1 cellular context compared by ENCODE assay signal in genomic region chr17:73261952-73262675, GRCh38.
A peak's percentile ranks its signal among the peaks of the same experiment; 100 is the strongest.
TF ChIP-seq lines count a peak whose summit lies in the region.

No MANE protein-coding gene starts in this region.

TF ChIP-seq in HepG2, 621 proteins besides CTCF, POLR2A, EP300 and RAD21 (continued from another document and continues in another):
- TF ChIP-seq SMARCC2 (IDR thresholded peaks at IDR 0.05) (no peak), MAFG (CRISPR knock-in tag; IDR thresholded peaks at IDR 0.05) (no peak), ZFP36L1 (CRISPR knock-in tag; IDR thresholded peaks at IDR 0.05) (peak; percentile 80), ZNF629 (CRISPR knock-in tag; conservative IDR thresholded peaks at IDR 0.05) (peak; percentile 48), THRA (CRISPR knock-in tag; IDR thresholded peaks at IDR 0.05; ENCODE audit: borderline replicate concordance) (peak; percentile 60), ELK4 (CRISPR knock-in tag; IDR thresholded peaks at IDR 0.05; ENCODE audit: borderline replicate concordance) (no peak), ZNF652 (CRISPR knock-in tag; IDR thresholded peaks at IDR 0.05; ENCODE audit: borderline replicate concordance, low read depth) (no peak), SP140L (CRISPR knock-in tag; IDR thresholded peaks at IDR 0.05; ENCODE audit: borderline replicate concordance) (no peak), FOXP1 (IDR thresholded peaks at IDR 0.05) (no peak), FOXP1 (CRISPR knock-in tag; IDR thresholded peaks at IDR 0.05) (peak; percentile 63; the same call in 1 of the 2 replicates), LCORL (IDR thresholded peaks at IDR 0.05) (0 out of 2 replicates have a peak, but pooled peaks have one; percentile 4), LCORL (CRISPR knock-in tag; IDR thresholded peaks at IDR 0.05) (peak; percentile 95), KAT8 (CRISPR knock-in tag; IDR thresholded peaks at IDR 0.05) (peak; percentile 79), TERF1 (CRISPR knock-in tag; IDR thresholded peaks at IDR 0.05) (no peak), MEIS1 (CRISPR knock-in tag; IDR thresholded peaks at IDR 0.05; ENCODE audit: borderline replicate concordance) (peak; percentile 16; the same call in 1 of the 2 replicates), EZH2 (conservative IDR thresholded peaks at IDR 0.05; ENCODE audit: low read depth, low read length) (no peak), ADNP (CRISPR knock-in tag; IDR thresholded peaks at IDR 0.05) (peak; percentile 9), ZNF784 (CRISPR knock-in tag; IDR thresholded peaks at IDR 0.05; ENCODE audit: borderline replicate concordance) (0 out of 2 replicates have a peak, but pooled peaks have one; percentile 51), RNF2 (conservative IDR thresholded peaks at IDR 0.05; ENCODE audit: low read depth) (peak; percentile 81), XRCC5 (optimal IDR thresholded peaks at IDR 0.05; ENCODE audit: low read length) (peak; percentile 16), ZNF75D (CRISPR knock-in tag; IDR thresholded peaks at IDR 0.05; ENCODE audit: borderline replicate concordance) (no peak), ZNF44 (CRISPR knock-in tag; IDR thresholded peaks at IDR 0.05) (peak; percentile 88; the same call in 1 of the 2 replicates), ZSCAN22 (CRISPR knock-in tag; IDR thresholded peaks at IDR 0.05) (peak; percentile 63; the same call in 1 of the 2 replicates), ZNF441 (CRISPR knock-in tag; IDR thresholded peaks at IDR 0.05; ENCODE audit: borderline replicate concordance) (peak; percentile 44; the same call in 1 of the 2 replicates), ZNF850 (CRISPR knock-in tag; conservative IDR thresholded peaks at IDR 0.05) (no peak), LRRFIP1 (CRISPR knock-in tag; conservative IDR thresholded peaks at IDR 0.05) (0 out of 2 replicates have a peak, but pooled peaks have one; percentile 76), ZNF713 (CRISPR knock-in tag; IDR thresholded peaks at IDR 0.05) (no peak), ZSCAN20 (CRISPR knock-in tag; IDR thresholded peaks at IDR 0.05; ENCODE audit: borderline replicate concordance) (peak; percentile 60; the same call in 1 of the 2 replicates), ZNF563 (CRISPR knock-in tag; IDR thresholded peaks at IDR 0.05) (no peak), MIXL1 (CRISPR knock-in tag; IDR thresholded peaks at IDR 0.05) (no peak; the same call in 1 of the 2 replicates), MATR3 (CRISPR knock-in tag; IDR thresholded peaks at IDR 0.05) (no peak), ZC3H13 (CRISPR knock-in tag; IDR thresholded peaks at IDR 0.05) (0 out of 2 replicates have a peak, but pooled peaks have one; percentile 68), ZNF704 (CRISPR knock-in tag; IDR thresholded peaks at IDR 0.05; ENCODE audit: borderline replicate concordance) (0 out of 2 replicates have a peak, but pooled peaks have one; percentile 52), DRAP1 (CRISPR knock-in tag; IDR thresholded peaks at IDR 0.05) (no peak; the same call in none of the 2 replicates), FOXC1 (CRISPR knock-in tag; IDR thresholded peaks at IDR 0.05; ENCODE audit: borderline replicate concordance) (peak; percentile 84), ZSCAN21 (CRISPR knock-in tag; IDR thresholded peaks at IDR 0.05; ENCODE audit: borderline replicate concordance) (peak; percentile 76; the same call in 1 of the 2 replicates), GPBP1L1 (CRISPR knock-in tag; IDR thresholded peaks at IDR 0.05) (no peak), GRHL1 (CRISPR knock-in tag; conservative IDR thresholded peaks at IDR 0.05) (no peak), ZNF205 (CRISPR knock-in tag; IDR thresholded peaks at IDR 0.05) (no peak), SRSF4 (IDR thresholded peaks at IDR 0.05; ENCODE audit: low read depth, low read length, poor library complexity, severe bottlenecking) (no peak), MAF1 (CRISPR knock-in tag; IDR thresholded peaks at IDR 0.05; ENCODE audit: borderline replicate concordance) (0 out of 2 replicates have a peak, but pooled peaks have one; percentile 69), PITX1 (CRISPR knock-in tag; IDR thresholded peaks at IDR 0.05) (peak; percentile 53; the same call in 1 of the 2 replicates), USF2 (IDR thresholded peaks at IDR 0.05; ENCODE audit: low read depth, low read length) (no peak), USF2 (CRISPR knock-in tag; IDR thresholded peaks at IDR 0.05; ENCODE audit: borderline replicate concordance) (no peak), ZNF513 (CRISPR knock-in tag; conservative IDR thresholded peaks at IDR 0.05) (no peak), ZBTB1 (CRISPR knock-in tag; IDR thresholded peaks at IDR 0.05; ENCODE audit: borderline replicate concordance) (no peak; the same call in 1 of the 2 replicates), ZNF12 (CRISPR knock-in tag; IDR thresholded peaks at IDR 0.05) (0 out of 2 replicates have a peak, but pooled peaks have one; percentile 35)
